11 cellular contexts compared by ENCODE assay signal in the genomic region with DNA sequence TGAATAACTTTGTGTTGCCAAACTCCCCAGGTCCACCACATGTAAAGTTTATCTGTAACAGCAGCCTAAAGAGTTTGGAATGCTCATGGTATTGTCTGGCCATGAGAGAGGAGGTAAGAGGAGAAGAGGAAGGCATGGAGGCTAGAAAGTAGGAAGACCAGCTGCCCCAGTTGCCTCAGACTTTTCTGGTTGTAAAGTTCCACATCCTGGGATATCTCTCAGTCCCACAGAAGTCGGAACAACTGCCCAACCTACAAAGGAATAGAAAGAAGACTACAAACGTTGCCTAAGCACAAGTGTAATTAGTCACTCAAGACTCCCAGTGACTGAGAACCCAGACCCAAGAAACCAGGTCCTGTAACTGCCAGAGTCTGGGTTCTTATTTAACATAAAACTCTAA. TPM values are rescaled to one million over a fixed set of nuclear protein-coding genes. Genes with fewer than 3 reads are reported as not detected.
A peak's percentile ranks its signal among the peaks of the same experiment; 100 is the strongest.
DNase-seq lines count a peak whose midpoint lies in the region; ATAC-seq and TF ChIP-seq lines count a peak whose summit lies in the region.
"Had no signal": no experiment of that assay in that cellular context is flagged by ENCODE, and none has a peak within 500 bp of the region (broad histone marks: within the 10 kb centered on the region; RNA-seq: fewer than 3 reads in every experiment).

No MANE protein-coding gene starts in this region.

- WGBS in adrenal gland, 4 donors, result 39 to 48% (median 44%) methylated on average over 2 of the region's 2 CpGs
- WGBS in suprapubic skin, result 49% methylated on average over 2 of the region's 2 CpGs

- intact Hi-C loops in adrenal gland (cut with DNase I), result no loop called here

- H3K36me3 ChIP-seq in adrenal gland (replicated peaks in 1 of 2), result no peaks in the 10 kb centered on the region
- no peaks in the 10 kb centered on the region for H3K36me3 ChIP-seq in suprapubic skin

- peaks cover 82% of the 10 kb centered on the region for H3K4me1 Mint-ChIP-seq in HFFc6 (ENCODE audit: low read depth)

- DNase-seq in HFFc6 (no peak), adrenal gland (no peak), islet precursor cell (peak; percentile 72), suprapubic skin (ENCODE audit: low spot score in 2 of 2) (no peak), T-helper 2 cell (no peak), DMS79 treated with DMSO at 0.1 percent for 48 hours (lab: John Stamatoyannopoulos, UW) (no peak)
- DNase-seq: DMS 273 treated with DMSO at 0.1 percent for 48 hours, NCI-H2171 had no signal

- no peaks in the 10 kb centered on the region for H3K27me3 Mint-ChIP-seq in HFFc6 (ENCODE audit: insufficient read depth)

- no peaks in the 10 kb centered on the region for H3K27me3 ChIP-seq in adrenal gland
- no peaks in the 10 kb centered on the region for H3K27me3 ChIP-seq in suprapubic skin

- TF ChIP-seq CTCF in HFFc6 (IDR thresholded peaks at IDR 0.05), result no peak
- TF ChIP-seq CTCF in adrenal gland (IDR thresholded peaks at IDR 0.05), result no peak
- no peak for TF ChIP-seq CTCF in suprapubic skin (IDR thresholded peaks at IDR 0.05)

- TF ChIP-seq EP300 in suprapubic skin (IDR thresholded peaks at IDR 0.05), result no peak

- ATAC-seq in GM21390 (IDR thresholded peaks at IDR 0.05; ENCODE audit: unreplicated experiment), result no peak
- ATAC-seq in GM21576 (IDR thresholded peaks at IDR 0.05; ENCODE audit: unreplicated experiment), result no peak

- H3K4me3 ChIP-seq in adrenal gland, result no peak overlapping the region
- no peak overlapping the region for H3K4me3 ChIP-seq in suprapubic skin

- no peaks in the 10 kb centered on the region for H3K9me3 Mint-ChIP-seq in HFFc6

- peaks cover 42% of the 10 kb centered on the region for H3K36me3 Mint-ChIP-seq in HFFc6 (ENCODE audit: low read depth)

- H3K9me3 ChIP-seq in adrenal gland (replicated peaks in 1 of 3) (no peaks in the 10 kb centered on the region), suprapubic skin (no peaks in the 10 kb centered on the region)

- peaks cover 43 to 93% of the 10 kb centered on the region in 2 donors for H3K4me1 ChIP-seq in adrenal gland (replicated peaks in 1 of 2)
- peaks cover 42% of the 10 kb centered on the region for H3K4me1 ChIP-seq in suprapubic skin

- H3K27ac ChIP-seq in adrenal gland (peak overlapping the region in 3 of 5 donors; percentile 29 to 51 (median 33)), suprapubic skin (peak overlapping the region; percentile 0)
- H3K27ac ChIP-seq: KMS-11 had no signal

- peak overlapping the region; percentile 97 for H3K27ac Mint-ChIP-seq in HFFc6

- H3K4me3 Mint-ChIP-seq in HFFc6, result no peak overlapping the region

- TF ChIP-seq POLR2A in adrenal gland (IDR thresholded peaks at IDR 0.05), result no peak
- no peak for TF ChIP-seq POLR2A in suprapubic skin (IDR thresholded peaks at IDR 0.05)

RNA-seq across cellular contexts. Expression of a gene that starts 47.3 kb away (rescaled TPM):
- total RNA-seq in HFFc6 (2021; fragmentation: NEBNext Ultra II Directional; extraction: Animal tissue kit (Norgen Biotek cat#: 25700)), result 100 to 1,000 TPM; 112 to 139 (median 123) TPM
- total RNA-seq in adrenal gland (100 to 1,000 TPM in 4 of 8 donors, 10 to 100 TPM in 4; 44.0 to 169 (median 102) TPM), suprapubic skin (10 to 100 TPM; 10.9 to 24.5 (median 14.1) TPM)
- 10 to 100 TPM; 11.4 to 71.1 (median 13.1) TPM for polyA plus RNA-seq in adrenal gland
